In the genomic region with DNA sequence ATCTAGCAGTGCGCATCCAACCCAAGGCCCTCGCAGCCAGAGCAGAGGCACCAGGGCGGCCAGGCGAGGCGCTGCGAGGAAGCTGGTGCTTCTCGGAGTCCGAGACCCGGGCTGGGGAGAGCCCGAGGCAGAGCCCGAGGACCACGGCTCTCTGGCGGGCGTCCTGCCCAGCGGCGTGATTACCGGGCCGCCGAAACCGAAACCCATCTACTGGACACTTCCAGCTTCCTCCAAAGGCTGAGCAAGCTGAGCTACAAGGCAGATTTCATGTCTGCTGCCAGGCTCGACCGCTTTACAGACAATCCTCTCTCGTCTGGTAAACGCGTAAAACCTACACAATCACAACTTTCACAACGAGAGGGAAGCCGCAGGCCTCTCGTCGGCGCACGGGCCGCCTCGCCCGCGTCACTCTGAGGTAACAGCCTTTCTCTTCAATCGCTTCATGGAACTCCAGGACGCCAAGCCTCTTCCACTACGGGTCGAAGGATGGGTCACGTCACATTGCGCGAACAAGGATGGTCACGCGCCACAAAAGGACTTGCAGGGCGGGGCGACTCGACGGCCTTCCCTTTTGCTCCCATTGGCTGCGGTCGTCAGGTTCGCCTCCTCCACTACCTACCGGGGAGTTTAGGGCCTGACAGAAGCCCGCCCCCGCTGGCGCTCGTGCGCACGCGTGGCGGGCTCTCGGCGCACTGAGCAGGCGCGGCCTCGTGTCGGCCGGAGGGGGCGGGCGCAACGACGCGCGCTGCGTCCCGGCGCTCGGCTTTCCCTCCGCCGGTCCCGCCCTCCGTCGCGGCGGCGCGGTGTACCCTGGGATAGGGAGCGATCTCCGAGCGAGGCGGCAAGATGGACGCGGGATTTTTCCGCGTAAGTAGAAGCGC, we compare ENCODE assay signal across 8 cellular contexts. TPM values are rescaled to one million over a fixed set of nuclear protein-coding genes. Genes with fewer than 3 reads are reported as not detected.
A peak's percentile ranks its signal among the peaks of the same experiment; 100 is the strongest.
DNase-seq lines count a peak whose midpoint lies in the region; ATAC-seq lines count a peak whose summit lies in the region.

A gene with protein sequence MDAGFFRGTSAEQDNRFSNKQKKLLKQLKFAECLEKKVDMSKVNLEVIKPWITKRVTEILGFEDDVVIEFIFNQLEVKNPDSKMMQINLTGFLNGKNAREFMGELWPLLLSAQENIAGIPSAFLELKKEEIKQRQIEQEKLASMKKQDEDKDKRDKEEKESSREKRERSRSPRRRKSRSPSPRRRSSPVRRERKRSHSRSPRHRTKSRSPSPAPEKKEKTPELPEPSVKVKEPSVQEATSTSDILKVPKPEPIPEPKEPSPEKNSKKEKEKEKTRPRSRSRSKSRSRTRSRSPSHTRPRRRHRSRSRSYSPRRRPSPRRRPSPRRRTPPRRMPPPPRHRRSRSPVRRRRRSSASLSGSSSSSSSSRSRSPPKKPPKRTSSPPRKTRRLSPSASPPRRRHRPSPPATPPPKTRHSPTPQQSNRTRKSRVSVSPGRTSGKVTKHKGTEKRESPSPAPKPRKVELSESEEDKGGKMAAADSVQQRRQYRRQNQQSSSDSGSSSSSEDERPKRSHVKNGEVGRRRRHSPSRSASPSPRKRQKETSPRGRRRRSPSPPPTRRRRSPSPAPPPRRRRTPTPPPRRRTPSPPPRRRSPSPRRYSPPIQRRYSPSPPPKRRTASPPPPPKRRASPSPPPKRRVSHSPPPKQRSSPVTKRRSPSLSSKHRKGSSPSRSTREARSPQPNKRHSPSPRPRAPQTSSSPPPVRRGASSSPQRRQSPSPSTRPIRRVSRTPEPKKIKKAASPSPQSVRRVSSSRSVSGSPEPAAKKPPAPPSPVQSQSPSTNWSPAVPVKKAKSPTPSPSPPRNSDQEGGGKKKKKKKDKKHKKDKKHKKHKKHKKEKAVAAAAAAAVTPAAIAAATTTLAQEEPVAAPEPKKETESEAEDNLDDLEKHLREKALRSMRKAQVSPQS (plus strand): TSS at position 822 of the 881 bp plus-strand sequence. CDS start 25 bp downstream, at position 847.

- H3K36me3 Mint-ChIP-seq in naive B cell, result peaks cover 0 to 11% of the 10 kb centered on the region in 2 donors
- H3K36me3 Mint-ChIP-seq in stimulated activated memory B cell treated with anti-CD40 and anti-IgM and Interleukin-4, amounts not matched to agents 10 μg/mL and 1 μg/mL and 100 μg/mL, for 72 hours, result peaks cover 12% of the 10 kb centered on the region

- peaks cover 27% of the 10 kb centered on the region for H3K36me3 ChIP-seq in GM23248 (ENCODE audit: low read depth)

- peak within 1 kb of the TSS; percentile 90 for H3K4me3 ChIP-seq in GM23248

- peaks cover 24% of the 10 kb centered on the region for H3K4me1 ChIP-seq in GM23248 (ENCODE audit: insufficient read depth)

- peak within 1 kb of the TSS; percentile 97 for H3K9ac ChIP-seq in GM23248

- peaks cover 17% of the 10 kb centered on the region; the same call in 1 of the 2 replicates for H4K20me1 ChIP-seq in GM23248 (ENCODE audit: insufficient read depth)

- DNase-seq in Daoy (ENCODE audit: low read depth) (peak; percentile 100), GM23248 (peak; percentile 100), LHCN-M2 (ENCODE audit: low read depth) (peak; percentile 100), RPMI8226 (peak; percentile 100), fibroblast of gingiva (ENCODE audit: low read depth) (peak; percentile 100), naive B cell (peak; percentile 99)
- peak; percentile 95 to 97 for DNase-seq in activated T-helper 1 cell treated with anti-CD3 and anti-CD28 coated beads, Interleukin-2, amount 50 U/mL, for 16 hours (ENCODE audit: low read depth in 1 of 2, low spot score in 1 of 2)

- H3K9me3 Mint-ChIP-seq in naive B cell, result no peaks in the 10 kb centered on the region
- no peaks in the 10 kb centered on the region for H3K9me3 Mint-ChIP-seq in stimulated activated memory B cell treated with anti-CD40 and anti-IgM and Interleukin-4, amounts not matched to agents 10 μg/mL and 1 μg/mL and 100 μg/mL, for 72 hours

- 0 to 1% methylated on average over 79 to 95 of the region's 95 CpGs for WGBS in GM23248 (ENCODE audit: low coverage in 1 of 2, low lambda C conversion rate in 2 of 2, missing lambda C conversion rate in 2 of 2), 2 experiments

- H3F3A ChIP-seq in GM23248 (ENCODE audit: insufficient read depth), result peaks cover 22% of the 10 kb centered on the region

- in situ Hi-C loops in GM23248 (cut with MboI), result no loop called here

- peak within 1 kb of the TSS; percentile 86 to 98 (median 97) for H3K4me3 Mint-ChIP-seq in naive B cell
- peak within 1 kb of the TSS; percentile 91 for H3K4me3 Mint-ChIP-seq in stimulated activated memory B cell treated with anti-CD40 and anti-IgM and Interleukin-4, amounts not matched to agents 10 μg/mL and 1 μg/mL and 100 μg/mL, for 72 hours

- peak within 1 kb of the TSS; percentile 97 to 100 (median 100) for H3K27ac Mint-ChIP-seq in naive B cell
- H3K27ac Mint-ChIP-seq in stimulated activated memory B cell treated with anti-CD40 and anti-IgM and Interleukin-4, amounts not matched to agents 10 μg/mL and 1 μg/mL and 100 μg/mL, for 72 hours, result peak within 1 kb of the TSS; percentile 91

- no peaks in the 10 kb centered on the region for H3K27me3 ChIP-seq in GM23248 (replicated peaks; ENCODE audit: insufficient read depth)

- peak within 1 kb of the TSS; percentile 70 for H2AFZ ChIP-seq in GM23248

- H3K79me2 ChIP-seq in GM23248 (ENCODE audit: insufficient read depth), result peaks cover 52% of the 10 kb centered on the region

- no peaks in the 10 kb centered on the region for H3K27me3 Mint-ChIP-seq in naive B cell
- no peaks in the 10 kb centered on the region for H3K27me3 Mint-ChIP-seq in stimulated activated memory B cell treated with anti-CD40 and anti-IgM and Interleukin-4, amounts not matched to agents 10 μg/mL and 1 μg/mL and 100 μg/mL, for 72 hours

- H3K4me1 Mint-ChIP-seq in naive B cell, result peaks cover 27 to 39% (median 38%) of the 10 kb centered on the region in 3 donors
- peaks cover 42% of the 10 kb centered on the region for H3K4me1 Mint-ChIP-seq in stimulated activated memory B cell treated with anti-CD40 and anti-IgM and Interleukin-4, amounts not matched to agents 10 μg/mL and 1 μg/mL and 100 μg/mL, for 72 hours

- ATAC-seq in naive B cell (ENCODE audit: low read depth in 2 of 2), result peak; percentile 84
- ATAC-seq in stimulated activated memory B cell treated with anti-CD40 and anti-IgM and Interleukin-4, amounts not matched to agents 10 μg/mL and 1 μg/mL and 100 μg/mL, for 72 hours, result peak; percentile 98

- H3K4me2 ChIP-seq in GM23248 (ENCODE audit: unreplicated experiment), result peak within 1 kb of the TSS; percentile 98

- H3K9me3 ChIP-seq in GM23248 (ENCODE audit: low read depth), result no peaks in the 10 kb centered on the region

- peak within 1 kb of the TSS; percentile 97 for H3K27ac ChIP-seq in GM23248

- no peaks in the 10 kb centered on the region for H3K9me2 ChIP-seq in GM23248 (ENCODE audit: insufficient read depth)

RNA-seq across cellular contexts. Expression of the gene that starts here (rescaled TPM):
- total RNA-seq in Daoy (2014; rRNA removed; shearing (Covaris generic)), result 32.9 and 41.0 TPM in 2 replicates
- total RNA-seq in GM23248 (2014; rRNA removed; shearing (Covaris generic)), result 29.0 and 36.1 TPM in 2 replicates
- polyA plus RNA-seq in GM23248 (2016; fragmentation: Nextera tagmentation; extraction: Ambion mirVana) (128 and 143 TPM in 2 replicates), naive B cell (ENCODE audit: low read depth in 6 of 6) (100 to 1,000 TPM in 5 of 6 donors, 10 to 100 TPM in 1; 74.8 to 251 (median 144) TPM)
- 46.2 and 55.3 TPM in 2 replicates for total RNA-seq in LHCN-M2 (2014; rRNA removed)
- polyA plus RNA-seq in LHCN-M2 (2012), result 52.3 TPM

Comparison
In these comparisons a context has a peak if more than half of its experiments do, and no peak if none do; other contexts are left out.
1. Peak in every context shown above with its lines: DNase-seq, ATAC-seq, H3K4me3 ChIP-seq and H3K27ac ChIP-seq.